9 cellular contexts compared by ENCODE assay signal in the genomic region with DNA sequence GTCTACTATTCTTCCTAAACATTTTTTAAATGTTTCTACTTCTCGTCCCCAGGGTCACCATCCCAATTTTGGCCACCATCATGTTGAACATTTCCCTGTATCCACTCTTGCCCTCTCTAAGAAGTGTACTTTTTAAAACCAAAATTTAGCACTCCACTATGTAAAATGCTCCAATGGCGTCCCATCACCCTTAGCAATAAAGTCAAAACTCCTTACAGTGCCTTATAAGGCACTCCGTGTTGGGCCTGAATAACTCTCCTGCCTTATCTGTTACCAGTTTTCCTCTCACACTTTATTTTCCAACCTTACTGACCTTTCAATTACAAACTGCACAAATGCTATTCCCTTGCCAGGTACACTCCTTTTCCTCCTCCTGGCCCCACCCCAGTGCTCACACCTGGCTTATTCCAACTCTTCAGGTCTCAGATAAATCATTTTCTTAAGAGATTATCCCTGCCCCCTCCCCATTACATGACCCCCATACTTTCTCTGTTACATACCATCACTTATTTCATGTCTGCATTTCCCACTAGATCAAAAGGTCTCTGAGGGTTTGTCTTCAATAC. TPM values are rescaled to one million over a fixed set of nuclear protein-coding genes. Genes with fewer than 3 reads are reported as not detected.
DNase-seq lines count a peak whose midpoint lies in the region; ATAC-seq and TF ChIP-seq lines count a peak whose summit lies in the region.
"Had no signal": no experiment of that assay in that cellular context is flagged by ENCODE, and none has a peak within 500 bp of the region (broad histone marks: within the 10 kb centered on the region; RNA-seq: fewer than 3 reads in every experiment).

No MANE protein-coding gene starts in this region.

- no peaks in the 10 kb centered on the region for H3K27me3 Mint-ChIP-seq in MCF 10A (ENCODE audit: insufficient read depth, unreplicated experiment)

- H3K27me3 ChIP-seq in A673 (replicated peaks; ENCODE audit: insufficient read depth, low read depth, low read length, poor library complexity), result no peaks in the 10 kb centered on the region
- no peaks in the 10 kb centered on the region for H3K27me3 ChIP-seq in HL-60 (ENCODE audit: insufficient read depth, poor library complexity, severe bottlenecking)
- no peaks in the 10 kb centered on the region for H3K27me3 ChIP-seq in muscle layer of duodenum (ENCODE audit: low read depth, low read length)

- H3K27ac ChIP-seq in A673 (ENCODE audit: low read depth, low read length, poor library complexity, severe bottlenecking) (peak overlapping the region; percentile 92), HL-60 (replicated peaks) (peak overlapping the region; percentile 96), muscle layer of duodenum (ENCODE audit: low read length) (peak overlapping the region; percentile 87)

- ATAC-seq in HG03442 (IDR thresholded peaks at IDR 0.05; ENCODE audit: unreplicated experiment), result no peak
- no peak for ATAC-seq in GM18858 (IDR thresholded peaks at IDR 0.05; ENCODE audit: unreplicated experiment)

- H3K9me3 ChIP-seq in A673 (ENCODE audit: low read depth, low read length, poor library complexity, severe bottlenecking) (no peaks in the 10 kb centered on the region), muscle layer of duodenum (ENCODE audit: control insufficient read depth in 1 of 2, low read length in 2 of 2) (no peaks in the 10 kb centered on the region)

- H3K4me1 Mint-ChIP-seq in MCF 10A (ENCODE audit: insufficient read depth, unreplicated experiment), result peaks cover 30% of the 10 kb centered on the region

- no peaks in the 10 kb centered on the region for H3K9me3 Mint-ChIP-seq in MCF 10A (ENCODE audit: unreplicated experiment)

- CTCF ChIA-PET in A673 (lab: Charles Lee), result no interaction called here
- CTCF ChIA-PET in MCF 10A (lab: Yijun Ruan, JAX), result interaction anchor here (0.6 kb wide), 2 partner anchors 77 to 81 kb away, joined by 3 read pairs; no protein-coding TSS in a partner anchor

- no peak for TF ChIP-seq CTCF in A673 (conservative IDR thresholded peaks at IDR 0.05; ENCODE audit: low read depth, low read length)
- TF ChIP-seq CTCF in HL-60 (IDR thresholded peaks at IDR 0.05; ENCODE audit: insufficient read depth, low read length), result no peak
- TF ChIP-seq CTCF in MCF 10A (IDR thresholded peaks at IDR 0.05; ENCODE audit: unreplicated experiment), result no peak

- intact Hi-C loops in A673 (cut with micrococcal nuclease; ENCODE audit: unreplicated experiment) (no loop called here), MCF 10A (cut with micrococcal nuclease) (no loop called here)

- peaks cover 3% of the 10 kb centered on the region for H3K4me1 ChIP-seq in A673 (ENCODE audit: insufficient read depth, low read length, poor library complexity, severe bottlenecking)
- H3K4me1 ChIP-seq in muscle layer of duodenum (ENCODE audit: control insufficient read depth in 1 of 2, insufficient read depth in 2 of 2, low read length in 2 of 2), result peaks cover 0 to 8% of the 10 kb centered on the region in 2 donors

- H3K36me3 ChIP-seq in A673 (ENCODE audit: insufficient read depth, low read length, poor library complexity, severe bottlenecking) (peaks cover 6% of the 10 kb centered on the region), muscle layer of duodenum (ENCODE audit: control insufficient read depth in 1 of 2, insufficient read depth in 2 of 2, low read length in 2 of 2) (peaks cover 5 to 7% of the 10 kb centered on the region in 2 donors)

- H3K4me3 Mint-ChIP-seq in MCF 10A (ENCODE audit: unreplicated experiment), result peak overlapping the region; percentile 83

- DNase-seq in A673 (ENCODE audit: low spot score) (no peak), HL-60 (ENCODE audit: low read depth in 1 of 2, low spot score in 1 of 2) (no peak), MCF 10A (ENCODE audit: unreplicated experiment) (peak; percentile 9), NCI-H2171 (lab: John Stamatoyannopoulos, UW) (no peak), NCI-H446 (lab: John Stamatoyannopoulos, UW) (no peak)
- DNase-seq: NCI-H1436 had no signal

- BruUV-seq in A673 (replicated peaks; lab: Mats Ljungman, UMichigan) (no TSS peak), MCF 10A (replicated peaks; lab: Mats Ljungman, UMichigan) (no TSS peak)

- peaks cover 15% of the 10 kb centered on the region for H3K36me3 Mint-ChIP-seq in MCF 10A (ENCODE audit: insufficient read depth, unreplicated experiment)

- peak overlapping the region; percentile 80 for H3K4me3 ChIP-seq in A673 (ENCODE audit: low read depth, low read length, poor library complexity, severe bottlenecking)
- H3K4me3 ChIP-seq in HL-60 (replicated peaks; ENCODE audit: insufficient read depth, low read length), result peak overlapping the region; percentile 82
- peak overlapping the region; percentile 87 to 94 for H3K4me3 ChIP-seq in muscle layer of duodenum (ENCODE audit: low read depth in 1 of 2, low read length in 2 of 2)

- POLR2A ChIA-PET in A673 (lab: Charles Lee; ENCODE audit: low non-redundant PET), result no interaction called here
- POLR2A ChIA-PET in MCF 10A (lab: Yijun Ruan, JAX), result interaction anchor here (0.7 to 6.8 kb wide), 16 partner anchors 9 to 337 kb away, joined by 3 to 165 read pairs (median 4); a partner anchor contains a TSS

- peak overlapping the region; percentile 83 for H3K27ac Mint-ChIP-seq in MCF 10A (ENCODE audit: low read depth, unreplicated experiment)

RNA-seq across cellular contexts. Expression of a gene that starts 1.3 kb away (rescaled TPM):
- total RNA-seq in A673 (2021) (19.5 and 26.4 TPM in 2 replicates), MCF 10A (2022) (29.5 and 32.5 TPM in 2 replicates)
